10 cellular contexts compared by ENCODE assay signal in the genomic region with DNA sequence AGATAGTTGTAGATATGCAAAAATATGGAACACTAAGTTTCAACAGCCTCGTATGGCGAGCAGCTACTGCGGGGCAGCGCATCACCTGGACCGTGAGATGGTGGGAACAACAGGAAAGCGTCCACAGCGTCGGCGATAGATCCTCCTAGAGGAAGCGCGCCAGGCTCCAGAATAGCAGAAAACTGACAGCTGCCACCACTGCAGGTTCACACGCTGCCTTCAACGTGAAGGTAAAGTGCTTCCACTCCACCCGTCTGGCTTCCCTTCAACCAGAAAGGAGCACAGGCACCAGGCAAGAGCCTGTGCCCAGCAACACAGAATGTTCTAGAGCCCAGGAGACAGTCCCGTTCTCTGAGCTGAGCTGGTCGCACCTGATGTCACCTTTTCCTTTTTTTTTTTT.
"Had no signal": no experiment of that assay in that cellular context is flagged by ENCODE, and none has a peak within 500 bp of the region (broad histone marks: within the 10 kb centered on the region; RNA-seq: fewer than 3 reads in every experiment).

No MANE protein-coding gene starts in this region.

- H3K36me3 ChIP-seq: HAP-1 had no signal

- H3K4me3 ChIP-seq: GM23248, HAP-1 had no signal

- H3K4me1 ChIP-seq: HAP-1 had no signal

- H3K27ac Mint-ChIP-seq: HFFc6 had no signal

- FAIRE-seq: HepG2 had no signal

- H3K27ac ChIP-seq: GM23248, HL-60 had no signal

- H3K27me3 Mint-ChIP-seq: IgD-negative memory B cell had no signal

- H3K9me3 ChIP-seq: HAP-1 had no signal

- ATAC-seq: HCT116 had no signal

- H3K9me3 Mint-ChIP-seq: HFFc6 had no signal

- H3K4me3 Mint-ChIP-seq: HFFc6, IgD-negative memory B cell had no signal

- DNase-seq: GM23248, GOT3, H7, HFFc6, KBM-7 had no signal

- H3K36me3 Mint-ChIP-seq: IgD-negative memory B cell had no signal
